31 cellular contexts compared by ENCODE assay signal in genomic region chr6:1633366-1634021, GRCh38. TPM values are rescaled to one million over a fixed set of nuclear protein-coding genes. Genes with fewer than 3 reads are reported as not detected.
"Had no signal": no experiment of that assay in that cellular context is flagged by ENCODE, and none has a peak within 500 bp of the region (broad histone marks: within the 10 kb centered on the region; RNA-seq: fewer than 3 reads in every experiment).

No MANE protein-coding gene starts in this region.

- DNase-seq: activated B cell treated with CpG ODN at 0.5 μM for 24 hours; activated CD4-positive, alpha-beta memory T cell treated with anti-CD3 and anti-CD28 coated beads, Interleukin-2, amount 10 ng/mL, durations not matched to agents 7 days and 5 days; activated CD4-positive, alpha-beta T cell treated with anti-CD3 and anti-CD28 coated beads for 4 hours; activated CD4-positive, alpha-beta T cell treated with anti-CD3 and anti-CD28 coated beads, Interleukin-2, amount 10 ng/mL, durations not matched to agents 7 days and 5 days; activated CD4-positive, alpha-beta T cell treated with anti-CD3 and anti-CD28 coated beads, Interleukin-2, amount 50 U/mL, for 4 hours; activated CD4-positive, CD25-positive, alpha-beta regulatory T cell treated with anti-CD3 and anti-CD28 coated beads, Interleukin-2, amount 50 U/mL, for 72 hours; activated CD8-positive, alpha-beta memory T cell treated with anti-CD3 and anti-CD28 coated beads, Interleukin-2, amount 50 U/mL, for 48 hours; activated gamma-delta T cell; activated naive CD4-positive, alpha-beta T cell; activated naive CD4-positive, alpha-beta T cell treated with anti-CD3 and anti-CD28 coated beads, Interleukin-2, amount 10 ng/mL, durations not matched to agents 7 days and 5 days; activated naive CD8-positive, alpha-beta T cell treated with anti-CD3 and anti-CD28 coated beads, Interleukin-2, amount 10 ng/mL, durations not matched to agents 7 days and 5 days; activated T-cell treated with anti-CD3 and anti-CD28 coated beads for 4 hours; activated T-cell treated with anti-CD3 and anti-CD28 coated beads, Interleukin-2, amount 50 U/mL, for 24 hours; activated T-cell treated with anti-CD3 and anti-CD28 coated beads, Interleukin-2, amount 50 U/mL, for 72 hours; central memory CD4-positive, alpha-beta T cell; cerebellar nuclear complex; dorsolateral prefrontal cortex; effector memory CD4-positive, alpha-beta T cell; endodermal cell; foreskin fibroblast; T-helper 1 cell; T-helper 17 cell; T1000; WERI-Rb-1 had no signal

- H3K36me3 ChIP-seq: ascending aorta, breast epithelium, cardiac muscle cell, WERI-Rb-1 had no signal

- H3K27me3 ChIP-seq: ascending aorta, breast epithelium, cardiac muscle cell had no signal

- H3K9me3 ChIP-seq: ascending aorta, breast epithelium had no signal

- H3K4me1 ChIP-seq: breast epithelium had no signal

- FAIRE-seq: frontal cortex had no signal

- H3K27ac ChIP-seq: ascending aorta, breast epithelium, cardiac muscle cell, coronary artery, WERI-Rb-1 had no signal

- H3K4me3 ChIP-seq: ascending aorta, breast epithelium, cardiac muscle cell, coronary artery, dorsolateral prefrontal cortex had no signal

- ATAC-seq: activated naive CD4-positive, alpha-beta T cell treated with anti-CD3 and anti-CD28 coated beads, Interleukin-2, amount 50 U/mL, for 72 hours; activated T-cell treated with anti-CD3 and anti-CD28 coated beads, Interleukin-2, amount 50 U/mL, for 72 hours; esophagus mucosa; T-helper 17 cell had no signal

RNA-seq across cellular contexts. Expression of gene FOXC1, which starts 23.8 kb away (rescaled TPM):
- total RNA-seq: activated CD4-positive, alpha-beta T cell treated with anti-CD3 and anti-CD28 coated beads, Interleukin-2, amount 10 ng/mL, durations not matched to agents 7 days and 5 days; activated naive CD8-positive, alpha-beta T cell treated with anti-CD3 and anti-CD28 coated beads, Interleukin-2, amount 10 ng/mL, durations not matched to agents 7 days and 5 days had no signal
